In genomic region chr1:109883248-109883955, GRCh38 we compare ENCODE assay signal across 18 cellular contexts. TPM values are rescaled to one million over a fixed set of nuclear protein-coding genes. Genes with fewer than 3 reads are reported as not detected.
A peak's percentile ranks its signal among the peaks of the same experiment; 100 is the strongest.
DNase-seq lines count a peak whose midpoint lies in the region; ATAC-seq and TF ChIP-seq lines count a peak whose summit lies in the region.
"Had no signal": no experiment of that assay in that cellular context is flagged by ENCODE, and none has a peak within 500 bp of the region (broad histone marks: within the 10 kb centered on the region; RNA-seq: fewer than 3 reads in every experiment).

No MANE protein-coding gene starts in this region.

- CTCF ChIA-PET in IMR-90 (lab: Yijun Ruan, JAX): no interaction called here

- H3K56ac ChIP-seq in IMR-90 (ENCODE audit: extremely low read depth, insufficient read depth, low read length) (no peak overlapping the region), H9 (ENCODE audit: insufficient read length, low read depth, low read length) (no peak overlapping the region)

- H3K79me1 ChIP-seq in IMR-90 (ENCODE audit: low read depth in 1 of 2, low read length in 2 of 2) (no peaks in the 10 kb centered on the region), H9 (ENCODE audit: insufficient read depth, low read depth, low read length, poor library complexity, severe bottlenecking) (no peaks in the 10 kb centered on the region)

- no peak for ATAC-seq in IMR-90 (ENCODE audit: low read depth)
- peak; percentile 33 for ATAC-seq in body of pancreas
- peak; percentile 12 for ATAC-seq in left lobe of liver
- ATAC-seq in stimulated activated naive B cell treated with anti-CD40 and anti-IgM and Interleukin-4, amounts not matched to agents 10 μg/mL and 1 μg/mL and 100 μg/mL, for 72 hours (replicated peaks): no peak
- ATAC-seq in HG02763 (IDR thresholded peaks at IDR 0.05; ENCODE audit: unreplicated experiment): no peak
- no peak for ATAC-seq in GM21447 (IDR thresholded peaks at IDR 0.05; ENCODE audit: unreplicated experiment)
- ATAC-seq: left lung; natural killer cell treated with Interleukin-12 subunit alpha and Interleukin-12 subunit beta and Interleukin-15 and Interleukin-18, amount 100 ng/mL, for 72 hours had no signal

- peaks cover 0 to 1% of the 10 kb centered on the region in 2 donors for H3K9me3 Mint-ChIP-seq in stimulated activated naive B cell treated with anti-CD40 and anti-IgM and Interleukin-4, amounts not matched to agents 10 μg/mL and 1 μg/mL and 100 μg/mL, for 72 hours
- H3K9me3 Mint-ChIP-seq in H9: no peaks in the 10 kb centered on the region
- H3K9me3 Mint-ChIP-seq: activated CD4-positive, alpha-beta T cell treated with anti-CD3 and anti-CD28 coated beads, Interleukin-2, amount 10 ng/mL, durations not matched to agents 24 days and 14 days; central memory CD8-positive, alpha-beta T cell; natural killer cell treated with Interleukin-12 subunit alpha and Interleukin-12 subunit beta and Interleukin-15 and Interleukin-18, amount 100 ng/mL, for 72 hours had no signal

- no peaks in the 10 kb centered on the region for H3K36me3 ChIP-seq in IMR-90 (ENCODE audit: control insufficient read depth, insufficient read depth, low read length)
- H3K36me3 ChIP-seq in body of pancreas (replicated peaks in 1 of 2; ENCODE audit: insufficient read depth in 1 of 2, low read depth in 2 of 2): no peaks in the 10 kb centered on the region
- H3K36me3 ChIP-seq: left lung, MG63, upper lobe of left lung had no signal

- H3K23ac ChIP-seq in IMR-90 (ENCODE audit: low read depth, low read length) (no peak overlapping the region), H9 (ENCODE audit: insufficient read length, low read depth, low read length) (no peak overlapping the region)

- H3K18ac ChIP-seq in IMR-90 (ENCODE audit: low read depth, low read length): no peak overlapping the region
- no peak overlapping the region for H3K18ac ChIP-seq in H9 (ENCODE audit: insufficient read length, low read depth, low read length)

- no TSS peak for BruUV-seq in IMR-90 (replicated peaks; lab: Mats Ljungman, UMichigan)

- no peaks in the 10 kb centered on the region for H3K79me2 ChIP-seq in H9 (ENCODE audit: insufficient read depth, low read length)
- H3K79me2 ChIP-seq: hepatocyte had no signal

- POLR2A ChIA-PET in IMR-90 (lab: Charles Lee; ENCODE audit: unreplicated experiment): no interaction called here

- H2BK12ac ChIP-seq in H9 (ENCODE audit: insufficient read length, low read depth, low read length): no peak overlapping the region

- no peak overlapping the region for H2BK20ac ChIP-seq in IMR-90 (ENCODE audit: low read depth, low read length)
- no peak overlapping the region for H2BK20ac ChIP-seq in H9 (ENCODE audit: low read depth, low read length, poor library complexity, severe bottlenecking)

- TF ChIP-seq RAD21 in IMR-90 (IDR thresholded peaks at IDR 0.05; ENCODE audit: low read length): no peak

- H3K4me1 ChIP-seq in IMR-90 (ENCODE audit: control insufficient read depth, insufficient read depth, low read length): peaks cover 2% of the 10 kb centered on the region; the same call in 1 of the 2 replicates
- H3K4me1 ChIP-seq in body of pancreas: peaks cover 5% of the 10 kb centered on the region
- H3K4me1 ChIP-seq in H9 (ENCODE audit: insufficient read depth, low read length): no peaks in the 10 kb centered on the region

- WGBS in IMR-90 (ENCODE audit: extremely low coverage in 2 of 2, insufficient read length in 1 of 2), 2 experiments: 76% methylated on average over 6 of the region's 9 CpGs; no CpG with 5 or more reads in 1 of the 2 experiments
- 55 to 70% methylated on average over 5 to 9 of the region's 9 CpGs for WGBS in body of pancreas, 2 donors
- WGBS in H9 (ENCODE audit: extremely low coverage, insufficient read length, low lambda C conversion rate): no CpG with 5 or more reads among the region's 9 CpGs

- H3K4me2 ChIP-seq in IMR-90 (ENCODE audit: low read depth, low read length) (no peak overlapping the region), H9 (ENCODE audit: insufficient read depth, insufficient read length, low read length) (no peak overlapping the region)
- H3K4me2 ChIP-seq: hepatocyte, smooth muscle cell had no signal

- H3K9ac ChIP-seq in IMR-90 (ENCODE audit: low read depth, low read length): no peak overlapping the region
- no peak overlapping the region for H3K9ac ChIP-seq in H9 (ENCODE audit: extremely low read depth, insufficient read length, low read length)

- H2BK5ac ChIP-seq in IMR-90 (ENCODE audit: low read depth, low read length, poor library complexity, severe bottlenecking) (no peak overlapping the region), H9 (ENCODE audit: insufficient read length, low read length) (no peak overlapping the region)

- TF ChIP-seq CTCF in IMR-90 (conservative IDR thresholded peaks at IDR 0.05; ENCODE audit: low read depth, low read length) (no peak), body of pancreas (IDR thresholded peaks at IDR 0.05) (no peak), H9 (conservative IDR thresholded peaks at IDR 0.05) (no peak)

- no peak overlapping the region for H2AK9ac ChIP-seq in IMR-90 (replicated peaks; ENCODE audit: low read depth, low read length, poor library complexity)

- H2AFZ ChIP-seq in IMR-90 (replicated peaks; ENCODE audit: low read length, poor library complexity) (no peak overlapping the region), H9 (ENCODE audit: low read length) (no peak overlapping the region)
- H2AFZ ChIP-seq: hepatocyte had no signal

- no peak overlapping the region for H3T11ph ChIP-seq in H9 (ENCODE audit: low read length)

- DNase-seq in IMR-90 (no peak), body of pancreas (peak in 1 of 4 donors; percentile 22), left lobe of liver (ENCODE audit: low spot score) (peak; percentile 33), H9 (no peak), NCI-H128 (lab: John Stamatoyannopoulos, UW; ENCODE audit: unreplicated experiment) (no peak)
- no peak for DNase-seq in stimulated activated naive B cell treated with anti-CD40 and anti-IgM and Interleukin-4, amounts not matched to agents 10 μg/mL and 1 μg/mL and 100 μg/mL, for 72 hours
- DNase-seq: activated CD4-positive, alpha-beta T cell treated with anti-CD3 and anti-CD28 coated beads, Interleukin-2, amount 10 ng/mL, durations not matched to agents 24 days and 14 days; activated naive CD4-positive, alpha-beta T cell; left lung; MG63; NCI-H2107 had no signal

- no peaks in the 10 kb centered on the region for H3K27me3 ChIP-seq in IMR-90 (ENCODE audit: control insufficient read depth, insufficient read depth, low read length)
- no peaks in the 10 kb centered on the region for H3K27me3 ChIP-seq in body of pancreas
- H3K27me3 ChIP-seq in H9 (ENCODE audit: insufficient read depth, low read length): no peaks in the 10 kb centered on the region
- H3K27me3 ChIP-seq: hepatocyte, left lung, MG63, upper lobe of left lung had no signal

- no peaks in the 10 kb centered on the region for H3K27me3 Mint-ChIP-seq in stimulated activated naive B cell treated with anti-CD40 and anti-IgM and Interleukin-4, amounts not matched to agents 10 μg/mL and 1 μg/mL and 100 μg/mL, for 72 hours
- H3K27me3 Mint-ChIP-seq in H9 (ENCODE audit: low read depth): peaks cover 1% of the 10 kb centered on the region; the same call in 1 of the 2 replicates
- H3K27me3 Mint-ChIP-seq: activated CD4-positive, alpha-beta T cell treated with anti-CD3 and anti-CD28 coated beads, Interleukin-2, amount 10 ng/mL, durations not matched to agents 24 days and 14 days; central memory CD8-positive, alpha-beta T cell had no signal

- H2BK15ac ChIP-seq in IMR-90 (ENCODE audit: low read depth, low read length) (no peak overlapping the region), H9 (ENCODE audit: low read depth, low read length) (no peak overlapping the region)

- H3K9me3 ChIP-seq in IMR-90 (ENCODE audit: control insufficient read depth, insufficient read depth, low read length) (no peaks in the 10 kb centered on the region), body of pancreas (no peaks in the 10 kb centered on the region), H9 (ENCODE audit: control insufficient read depth, low read depth, low read length) (no peaks in the 10 kb centered on the region)
- H3K9me3 ChIP-seq: left lung, MG63, upper lobe of left lung had no signal

- H3K27ac Mint-ChIP-seq in stimulated activated naive B cell treated with anti-CD40 and anti-IgM and Interleukin-4, amounts not matched to agents 10 μg/mL and 1 μg/mL and 100 μg/mL, for 72 hours: peak overlapping the region; percentile 63
- peak overlapping the region in 1 of 3 experiments; percentile 29; a peak in 1 of 7 replicates for H3K27ac Mint-ChIP-seq in H9
- H3K27ac Mint-ChIP-seq: natural killer cell treated with Interleukin-12 subunit alpha and Interleukin-12 subunit beta and Interleukin-15 and Interleukin-18, amount 100 ng/mL, for 72 hours had no signal

- H3K9me1 ChIP-seq in IMR-90 (ENCODE audit: insufficient read depth, low read length): peaks cover 10% of the 10 kb centered on the region

- H3K4me3 ChIP-seq in IMR-90 (ENCODE audit: insufficient read depth, low read depth, low read length) (no peak overlapping the region), body of pancreas (no peak overlapping the region)
- H3K4me3 ChIP-seq: hepatocyte, left lung, MG63, smooth muscle cell, upper lobe of left lung had no signal

- in situ Hi-C loops in IMR-90 (cut with MboI; ENCODE audit: low sequenced_read_pairs): no loop called here

- H3K27ac ChIP-seq in IMR-90 (ENCODE audit: insufficient read depth, low read length): no peak overlapping the region
- no peak overlapping the region for H3K27ac ChIP-seq in body of pancreas
- no peak overlapping the region for H3K27ac ChIP-seq in H9 (ENCODE audit: insufficient read length, low read depth, low read length)
- H3K27ac ChIP-seq: hepatocyte had no signal

- no peaks in the 10 kb centered on the region for H3K23me2 ChIP-seq in H9 (ENCODE audit: insufficient read length, low read depth, low read length, poor library complexity, severe bottlenecking)

- H4K91ac ChIP-seq in IMR-90 (ENCODE audit: insufficient read depth, low read depth, low read length) (no peak overlapping the region), H9 (ENCODE audit: insufficient read length, low read depth, low read length) (no peak overlapping the region)

- H3K14ac ChIP-seq in IMR-90 (replicated peaks; ENCODE audit: low read depth, low read length) (no peak overlapping the region), H9 (ENCODE audit: insufficient read depth, low read length) (no peak overlapping the region; the same call in 1 of the 2 replicates)

- no peak overlapping the region for H2BK120ac ChIP-seq in IMR-90 (ENCODE audit: low read depth, low read length)
- H2BK120ac ChIP-seq in H9 (ENCODE audit: low read depth, low read length, poor library complexity, severe bottlenecking): no peak overlapping the region

- H4K5ac ChIP-seq in IMR-90 (ENCODE audit: low read depth, low read length) (no peak overlapping the region), H9 (ENCODE audit: insufficient read length, low read depth, low read length) (no peak overlapping the region)

- H4K20me1 ChIP-seq in IMR-90 (ENCODE audit: insufficient read depth, low read length) (no peaks in the 10 kb centered on the region), H9 (ENCODE audit: control insufficient read depth, insufficient read depth, insufficient read length) (no peaks in the 10 kb centered on the region)

- H3K4me1 Mint-ChIP-seq in stimulated activated naive B cell treated with anti-CD40 and anti-IgM and Interleukin-4, amounts not matched to agents 10 μg/mL and 1 μg/mL and 100 μg/mL, for 72 hours: peaks cover 40 to 73% of the 10 kb centered on the region in 2 donors
- H3K4me1 Mint-ChIP-seq in H9: peaks cover 40 to 47% of the 10 kb centered on the region in 2 experiments
- H3K4me1 Mint-ChIP-seq: central memory CD8-positive, alpha-beta T cell had no signal

- intact Hi-C loops in IMR-90 (cut with micrococcal nuclease): no loop called here
- intact Hi-C loops in body of pancreas (cut with DNase I): no loop called here

- H3K4ac ChIP-seq in IMR-90 (ENCODE audit: low read depth, low read length): 0 out of 2 replicates have a peak overlapping the region, but pooled peaks have one; percentile 29
- no peak overlapping the region for H3K4ac ChIP-seq in H9 (ENCODE audit: low read depth, low read length)

- dilution Hi-C loops in IMR-90 (cut with HindIII; ENCODE audit: low sequenced_read_pairs, unreplicated experiment): no loop called here

- H4K8ac ChIP-seq in IMR-90 (ENCODE audit: low read depth in 2 of 2, low read length in 2 of 2) (no peak overlapping the region), H9 (replicated peaks; ENCODE audit: insufficient read length, low read depth, low read length) (no peak overlapping the region)

- H3K4me3 Mint-ChIP-seq in stimulated activated naive B cell treated with anti-CD40 and anti-IgM and Interleukin-4, amounts not matched to agents 10 μg/mL and 1 μg/mL and 100 μg/mL, for 72 hours: no peak overlapping the region
- no peak overlapping the region for H3K4me3 Mint-ChIP-seq in H9
- H3K4me3 Mint-ChIP-seq: activated CD4-positive, alpha-beta T cell treated with anti-CD3 and anti-CD28 coated beads, Interleukin-2, amount 10 ng/mL, durations not matched to agents 24 days and 14 days; central memory CD8-positive, alpha-beta T cell; natural killer cell treated with Interleukin-12 subunit alpha and Interleukin-12 subunit beta and Interleukin-15 and Interleukin-18, amount 100 ng/mL, for 72 hours had no signal

- TF ChIP-seq POLR2A in IMR-90 (IDR thresholded peaks at IDR 0.05; ENCODE audit: low read depth, low read length) (no peak), body of pancreas (IDR thresholded peaks at IDR 0.05) (no peak)

- H2AK5ac ChIP-seq in IMR-90 (ENCODE audit: low read depth, low read length) (no peak overlapping the region), H9 (ENCODE audit: insufficient read length, low read length) (no peak overlapping the region)

- H3K36me3 Mint-ChIP-seq in stimulated activated naive B cell treated with anti-CD40 and anti-IgM and Interleukin-4, amounts not matched to agents 10 μg/mL and 1 μg/mL and 100 μg/mL, for 72 hours: no peaks in the 10 kb centered on the region
- peaks cover 0 to 5% (median 0%) of the 10 kb centered on the region in 3 experiments; a peak in 1 of 7 replicates for H3K36me3 Mint-ChIP-seq in H9 (ENCODE audit: insufficient read depth in 1 of 3, low read depth in 3 of 3)
- H3K36me3 Mint-ChIP-seq: natural killer cell treated with Interleukin-12 subunit alpha and Interleukin-12 subunit beta and Interleukin-15 and Interleukin-18, amount 100 ng/mL, for 72 hours had no signal

RNA-seq across cellular contexts. Expression of gene CSF1, which starts 27.2 kb away (rescaled TPM):
- 9.4 and 14.3 TPM in 2 replicates for total RNA-seq in IMR-90 (2012; rRNA removed)
- polyA plus RNA-seq in IMR-90 (2012; rRNA removed): 22.0 and 25.6 TPM in 2 replicates
- polyA plus RNA-seq in IMR-90 (2012; cell fraction: cytosol; rRNA removed): 19.2 and 30.9 TPM in 2 replicates
- 26.9 and 32.7 TPM in 2 replicates for polyA plus RNA-seq in IMR-90 (2012; cell fraction: nucleus; rRNA removed; ENCODE audit: low replicate concordance)
- total RNA-seq in body of pancreas: 10 to 100 TPM; 26.7 to 60.7 TPM
- 12.5 TPM for total RNA-seq in left lobe of liver
- 2.3 and 3.2 TPM in 2 replicates for total RNA-seq in H9 (2021)

Comparison
In these comparisons a context has a peak if more than half of its experiments do, and no peak if none do; other contexts are left out.
1. ATAC-seq: peak in body of pancreas (single experiment) and left lobe of liver (single experiment); none in IMR-90 (single experiment), stimulated activated naive B cell treated with anti-CD40 and anti-IgM and Interleukin-4, amounts not matched to agents 10 μg/mL and 1 μg/mL and 100 μg/mL, for 72 hours (0 of 2), HG02763 (single experiment) and GM21447 (single experiment).